Comparison of ENCODE assay signal across 12 cellular contexts in the genomic region with DNA sequence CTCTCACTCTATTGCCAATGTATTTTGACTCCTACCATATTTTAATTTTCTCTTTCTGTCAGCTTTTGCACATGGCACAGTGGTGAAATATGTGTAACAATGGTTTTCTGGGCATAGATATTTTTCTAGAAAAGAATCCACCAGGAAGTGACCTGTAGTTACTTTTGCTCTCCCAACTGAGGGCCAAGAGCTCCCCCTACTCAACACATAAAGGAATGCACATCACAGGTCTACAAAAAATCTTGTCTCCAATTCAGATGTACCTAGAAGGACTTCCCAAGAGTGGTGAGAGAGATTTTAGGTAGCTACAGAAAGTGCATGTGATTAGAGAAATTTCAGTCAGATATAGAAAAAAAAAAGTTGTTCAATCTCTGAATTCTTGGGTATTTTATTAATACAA. TPM values are rescaled to one million over a fixed set of nuclear protein-coding genes. Genes with fewer than 3 reads are reported as not detected.
DNase-seq lines count a peak whose midpoint lies in the region; ATAC-seq, FAIRE-seq and TF ChIP-seq lines count a peak whose summit lies in the region.
"Had no signal": no experiment of that assay in that cellular context is flagged by ENCODE, and none has a peak within 500 bp of the region (broad histone marks: within the 10 kb centered on the region; RNA-seq: fewer than 3 reads in every experiment).

No MANE protein-coding gene starts in this region.

- H3K9me3 ChIP-seq in BE2C: no peaks in the 10 kb centered on the region
- H3K9me3 ChIP-seq in H1 (ENCODE audit: insufficient read depth in 2 of 2, low read depth in 1 of 2, low read length in 1 of 2): no peaks in the 10 kb centered on the region
- H3K9me3 ChIP-seq in colonic mucosa: no peaks in the 10 kb centered on the region

- TF ChIP-seq RAD21 in H1 (IDR thresholded peaks at IDR 0.05 in 1 of 2, conservative IDR thresholded peaks at IDR 0.05 in 1 of 2; ENCODE audit: low read depth in 2 of 2, low read length in 2 of 2): peak; percentile 83 to 85

- H3K27ac ChIP-seq in H1 (ENCODE audit: low read depth, low read length) (no peak overlapping the region), colonic mucosa (no peak overlapping the region)

- H3K9me3 Mint-ChIP-seq in activated naive CD4-positive, alpha-beta T cell treated with anti-CD3 and anti-CD28 coated beads, Interleukin-2, amount 50 U/mL, for 72 hours: no peaks in the 10 kb centered on the region

- no peak for TF ChIP-seq POLR2A in H1 (IDR thresholded peaks at IDR 0.05; ENCODE audit: control extremely low read depth in 1 of 2, low read depth in 2 of 2, low read length in 2 of 2)

- peak; percentile 84 for FAIRE-seq in H1 (lab: Jason Lieb, UNC)

- H3K79me2 ChIP-seq in H1 (ENCODE audit: control insufficient read depth in 1 of 2, insufficient read depth in 2 of 2, low read length in 2 of 2): no peaks in the 10 kb centered on the region

- TF ChIP-seq CTCF in BE2C (IDR thresholded peaks at IDR 0.05; ENCODE audit: low read depth, low read length) (peak; percentile 85), H1 (IDR thresholded peaks at IDR 0.05; ENCODE audit: control extremely low read depth in 1 of 3, insufficient read depth in 1 of 3, low read depth in 1 of 3, low read length in 3 of 3) (peak in 2 of 3 experiments; percentile 55 to 68; a peak in 3 of 4 replicates), colonic mucosa (IDR thresholded peaks at IDR 0.05) (no peak)

- H3K23ac ChIP-seq in H1 (ENCODE audit: insufficient read length): no peak overlapping the region

- no peak overlapping the region for H2BK12ac ChIP-seq in H1 (ENCODE audit: low read depth, low read length)

- H3K4ac ChIP-seq in H1 (replicated peaks; ENCODE audit: insufficient read length, low read depth, low read length): no peak overlapping the region

- DNase-seq in BE2C (peak; percentile 29), HCEC 1CT (peak; percentile 41), NOMO-1 (lab: John Stamatoyannopoulos, UW; ENCODE audit: unreplicated experiment in 2 of 2) (peak; percentile 25 to 38), H1 (ENCODE audit: low read depth in 1 of 2, low spot score in 2 of 2) (no peak), colonic mucosa (no peak), CD1c-positive myeloid dendritic cell (ENCODE audit: extremely low spot score) (no peak), activated T-cell treated with anti-CD3 and anti-CD28 coated beads for 4 hours (no peak)
- DNase-seq in activated naive CD4-positive, alpha-beta T cell treated with anti-CD3 and anti-CD28 coated beads, Interleukin-2, amount 50 U/mL, for 72 hours (ENCODE audit: low spot score in 2 of 2): no peak
- DNase-seq: DMS153, mammary epithelial cell, NCI-H2171 had no signal

- no peak overlapping the region for H3K18ac ChIP-seq in H1 (ENCODE audit: extremely low read depth, low read length)

- no peak overlapping the region for H2BK120ac ChIP-seq in H1 (replicated peaks; ENCODE audit: low read depth, low read length)

- H2BK15ac ChIP-seq in H1 (ENCODE audit: low read length): no peak overlapping the region

- H2AK5ac ChIP-seq in H1 (ENCODE audit: low read depth, low read length): no peak overlapping the region

- H3K23me2 ChIP-seq in H1 (ENCODE audit: low read depth, low read length): no peaks in the 10 kb centered on the region

- H3K27me3 ChIP-seq in BE2C: no peaks in the 10 kb centered on the region
- no peaks in the 10 kb centered on the region for H3K27me3 ChIP-seq in H1 (replicated peaks in 1 of 4; ENCODE audit: control insufficient read depth in 3 of 4, extremely low read depth in 1 of 4, insufficient read depth in 3 of 4, low read length in 3 of 4)
- H3K27me3 ChIP-seq in colonic mucosa: no peaks in the 10 kb centered on the region

- H3K14ac ChIP-seq in H1 (ENCODE audit: insufficient read length): no peak overlapping the region

- H4K20me1 ChIP-seq in H1 (replicated peaks in 1 of 2; ENCODE audit: control insufficient read depth in 1 of 2, insufficient read depth in 2 of 2, low read length in 2 of 2): no peaks in the 10 kb centered on the region

- H3K4me2 ChIP-seq in H1 (ENCODE audit: insufficient read depth in 1 of 2, low read depth in 2 of 2, low read length in 2 of 2): no peak overlapping the region

- no peak for TF ChIP-seq EP300 in H1 (IDR thresholded peaks at IDR 0.05; ENCODE audit: borderline replicate concordance in 1 of 2, low read depth in 2 of 2, low read length in 2 of 2)

- no peak overlapping the region for H2BK5ac ChIP-seq in H1 (ENCODE audit: low read depth, low read length)

- H3K36me3 ChIP-seq in BE2C (no peaks in the 10 kb centered on the region), H1 (ENCODE audit: control insufficient read depth in 2 of 4, insufficient read depth in 4 of 4, low read length in 3 of 4) (no peaks in the 10 kb centered on the region), colonic mucosa (no peaks in the 10 kb centered on the region)

- ATAC-seq in activated naive CD4-positive, alpha-beta T cell treated with anti-CD3 and anti-CD28 coated beads, Interleukin-2, amount 50 U/mL, for 72 hours: no peak

- H3K4me3 ChIP-seq in BE2C (ENCODE audit: low read depth, low read length) (no peak overlapping the region), H1 (ENCODE audit: extremely low read depth in 1 of 4, insufficient read depth in 2 of 4, low read depth in 3 of 4, low read length in 4 of 4) (no peak overlapping the region), colonic mucosa (no peak overlapping the region)

- no peak overlapping the region for H3K56ac ChIP-seq in H1 (replicated peaks; ENCODE audit: insufficient read length, low read depth, low read length)

- H3K36me3 Mint-ChIP-seq in activated naive CD4-positive, alpha-beta T cell treated with anti-CD3 and anti-CD28 coated beads, Interleukin-2, amount 50 U/mL, for 72 hours: no peaks in the 10 kb centered on the region

- no peak overlapping the region for H4K8ac ChIP-seq in H1 (ENCODE audit: extremely low read depth, insufficient read depth, low read length)

- POLR2A ChIA-PET in H1 (lab: Charles Lee; ENCODE audit: partially characterized antibody): no interaction called here

- no peaks in the 10 kb centered on the region; the same call in 1 of the 2 replicates for H3K4me1 ChIP-seq in BE2C
- H3K4me1 ChIP-seq in H1 (replicated peaks in 1 of 4; ENCODE audit: control insufficient read depth in 3 of 4, insufficient read depth in 4 of 4, low read length in 3 of 4): no peaks in the 10 kb centered on the region
- no peaks in the 10 kb centered on the region for H3K4me1 ChIP-seq in colonic mucosa

- H4K91ac ChIP-seq in H1 (replicated peaks; ENCODE audit: insufficient read length, low read length): no peak overlapping the region

- H2BK20ac ChIP-seq in H1 (ENCODE audit: low read length): no peak overlapping the region

- H4K5ac ChIP-seq in H1 (ENCODE audit: insufficient read length, low read depth, low read length): no peak overlapping the region

- no peak overlapping the region for H2AFZ ChIP-seq in H1 (ENCODE audit: low read length)

- CTCF ChIA-PET in H1 (lab: Charles Lee; ENCODE audit: partially characterized antibody): interaction anchor here (0.6 to 5.6 kb wide), 36 partner anchors 9 to 543 kb away, joined by 3 to 41 read pairs (median 4); partner anchors contain the start of gene CPA3

- H3K27ac Mint-ChIP-seq in activated naive CD4-positive, alpha-beta T cell treated with anti-CD3 and anti-CD28 coated beads, Interleukin-2, amount 50 U/mL, for 72 hours: no peak overlapping the region

- no peak overlapping the region for H3K9ac ChIP-seq in H1 (replicated peaks in 1 of 4; ENCODE audit: extremely low read depth in 1 of 4, low read depth in 3 of 4, low read length in 3 of 4)
- H3K9ac ChIP-seq in colonic mucosa (ENCODE audit: low read depth in 2 of 2, low read length in 2 of 2): no peak overlapping the region

- no peaks in the 10 kb centered on the region for H3K79me1 ChIP-seq in H1 (ENCODE audit: low read depth, low read length)

- intact Hi-C loops in colonic mucosa (cut with DNase I): no loop called here

TF ChIP-seq in H1, 55 proteins besides CTCF, POLR2A, EP300 and RAD21:
- TF ChIP-seq, protein P1, sequence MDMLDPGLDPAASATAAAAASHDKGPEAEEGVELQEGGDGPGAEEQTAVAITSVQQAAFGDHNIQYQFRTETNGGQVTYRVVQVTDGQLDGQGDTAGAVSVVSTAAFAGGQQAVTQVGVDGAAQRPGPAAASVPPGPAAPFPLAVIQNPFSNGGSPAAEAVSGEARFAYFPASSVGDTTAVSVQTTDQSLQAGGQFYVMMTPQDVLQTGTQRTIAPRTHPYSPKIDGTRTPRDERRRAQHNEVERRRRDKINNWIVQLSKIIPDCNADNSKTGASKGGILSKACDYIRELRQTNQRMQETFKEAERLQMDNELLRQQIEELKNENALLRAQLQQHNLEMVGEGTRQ (IDR thresholded peaks at IDR 0.05; ENCODE audit: low read length): no peak
- TF ChIP-seq TEAD4 (IDR thresholded peaks at IDR 0.05; ENCODE audit: low read depth, low read length): 0 out of 2 replicates have a peak, but pooled peaks have one; percentile 16

RNA-seq across cellular contexts. Expression of gene CPA3, which starts 15.6 kb away (rescaled TPM):
- not detected for polyA plus RNA-seq in BE2C (2012; ENCODE audit: insufficient read depth, insufficient read length, low read depth)
- not detected in 2 replicates for total RNA-seq in H1 (2021; fragmentation: NEBNext Ultra II Directional; extraction: Animal tissue kit (Norgen Biotek cat#: 25700))
- not detected in 2 replicates for polyA plus RNA-seq in H1 (2011; rRNA removed)
- not detected for polyA plus RNA-seq in H1 (2011; cell fraction: cytosol; rRNA removed)
- not detected for polyA plus RNA-seq in H1 (2011; cell fraction: nucleus; rRNA removed)
- polyA plus RNA-seq in H1 (2012, experiment 1 of 2): not detected in 4 replicates
- not detected for polyA plus RNA-seq in H1 (2012, experiment 2 of 2)
- not detected for polyA plus RNA-seq in H1 (2013, experiment 1 of 2)
- polyA plus RNA-seq in H1 (2013, experiment 2 of 2): not detected
- not detected in 2 replicates for polyA minus RNA-seq in H1 (2011; rRNA and poly(A)+ RNA removed)
- not detected for polyA minus RNA-seq in H1 (2011; cell fraction: cytosol; rRNA and poly(A)+ RNA removed)
- polyA minus RNA-seq in H1 (2011; cell fraction: nucleus; rRNA and poly(A)+ RNA removed): not detected
- total RNA-seq in colonic mucosa: 10 to 100 TPM; 12.3 to 12.6 TPM
- total RNA-seq in activated naive CD4-positive, alpha-beta T cell treated with anti-CD3 and anti-CD28 coated beads, Interleukin-2, amount 50 U/mL, for 72 hours: under 1 TPM in 1 of 2 donors, not detected in 1; 0.16 TPM
- total RNA-seq: mammary epithelial cell had no signal
- polyA plus RNA-seq: mammary epithelial cell had no signal

RNA-seq across cellular contexts. Expression of gene CPB1, which starts 53.1 kb away (rescaled TPM):
- polyA plus RNA-seq in BE2C (2012; ENCODE audit: insufficient read depth, insufficient read length, low read depth): not detected
- not detected in 2 replicates for total RNA-seq in H1 (2021; fragmentation: NEBNext Ultra II Directional; extraction: Animal tissue kit (Norgen Biotek cat#: 25700))
- not detected in 2 replicates for polyA plus RNA-seq in H1 (2011; rRNA removed)
- not detected for polyA plus RNA-seq in H1 (2011; cell fraction: cytosol; rRNA removed)
- not detected for polyA plus RNA-seq in H1 (2011; cell fraction: nucleus; rRNA removed)
- polyA plus RNA-seq in H1 (2012, experiment 1 of 2): not detected in 4 replicates
- polyA plus RNA-seq in H1 (2012, experiment 2 of 2): not detected
- polyA plus RNA-seq in H1 (2013, experiment 1 of 2): not detected
- not detected for polyA plus RNA-seq in H1 (2013, experiment 2 of 2)
- polyA minus RNA-seq in H1 (2011; rRNA and poly(A)+ RNA removed): not detected in 2 replicates
- not detected for polyA minus RNA-seq in H1 (2011; cell fraction: cytosol; rRNA and poly(A)+ RNA removed)
- polyA minus RNA-seq in H1 (2011; cell fraction: nucleus; rRNA and poly(A)+ RNA removed): not detected
- total RNA-seq in colonic mucosa: 10 to 100 TPM in 1 of 2 donors, 1 to 10 TPM in 1; 1.1 to 19.0 TPM
- not detected for total RNA-seq in activated naive CD4-positive, alpha-beta T cell treated with anti-CD3 and anti-CD28 coated beads, Interleukin-2, amount 50 U/mL, for 72 hours
- total RNA-seq: mammary epithelial cell, ureter had no signal
- polyA plus RNA-seq: mammary epithelial cell had no signal

Comparison
In these comparisons a context has a peak if more than half of its experiments do, and no peak if none do; other contexts are left out.
1. DNase-seq: peak in BE2C (single experiment), HCEC 1CT (single experiment) and NOMO-1 (2 of 2); none in H1 (0 of 2), colonic mucosa (single experiment), CD1c-positive myeloid dendritic cell (single experiment), activated T-cell treated with anti-CD3 and anti-CD28 coated beads for 4 hours (single experiment) and activated naive CD4-positive, alpha-beta T cell treated with anti-CD3 and anti-CD28 coated beads, Interleukin-2, amount 50 U/mL, for 72 hours (0 of 2).
2. RNA of gene CPA3, which starts 15.6 kb away (total RNA-seq): 12.3 to 12.6 TPM in colonic mucosa; 0.16 TPM in activated naive CD4-positive, alpha-beta T cell treated with anti-CD3 and anti-CD28 coated beads, Interleukin-2, amount 50 U/mL, for 72 hours and not detected in H1; every median in the first group is over 10 times any median in the second.